In the genomic region with DNA sequence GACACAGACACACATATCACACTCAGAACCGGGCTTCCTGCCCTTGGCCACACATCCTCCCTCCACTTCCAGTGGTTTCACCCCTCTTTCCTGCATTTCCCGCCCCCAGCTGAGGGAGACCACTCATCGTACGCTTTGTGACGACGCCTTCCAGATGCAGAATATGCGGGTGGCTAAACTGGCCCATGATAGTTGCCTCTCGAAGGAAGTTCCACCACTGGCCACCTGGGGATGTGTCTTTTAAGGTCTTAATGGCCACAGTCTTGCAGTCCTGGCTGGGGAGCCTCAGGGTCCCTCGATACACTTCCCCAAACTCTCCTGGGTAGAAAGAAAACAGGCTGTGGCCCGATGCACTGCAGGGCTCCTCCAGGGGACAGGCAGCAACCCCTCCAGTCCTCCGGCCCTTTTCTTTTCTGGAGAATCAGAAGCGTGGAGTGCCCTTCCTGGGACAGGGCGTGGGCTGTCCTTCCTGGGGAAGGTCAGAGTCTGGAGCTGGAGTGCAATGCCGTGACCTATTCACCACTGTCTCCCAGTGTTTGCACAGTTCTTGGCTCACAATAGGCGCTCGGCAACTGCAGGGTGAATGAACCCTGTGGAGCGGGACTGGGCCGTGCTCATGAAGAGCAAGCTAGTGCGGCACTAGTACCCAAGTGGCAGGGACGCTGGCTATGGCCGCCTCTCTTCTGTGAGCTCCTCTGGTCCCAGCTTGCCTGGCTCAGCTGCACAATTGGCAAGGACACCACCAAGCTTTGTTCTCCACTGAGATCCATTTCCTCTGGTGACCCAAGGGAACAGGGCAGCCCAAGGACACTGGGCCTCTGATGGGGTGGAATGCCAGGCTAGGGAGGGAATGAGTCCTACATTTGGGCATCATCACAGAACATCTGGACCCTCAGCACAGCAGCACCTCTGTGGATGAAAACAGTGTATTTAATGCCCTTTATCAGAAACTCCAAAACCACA, we compare ENCODE assay signal across 11 cellular contexts. TPM values are rescaled to one million over a fixed set of nuclear protein-coding genes. Genes with fewer than 3 reads are reported as not detected.
DNase-seq lines count a peak whose midpoint lies in the region; FAIRE-seq and TF ChIP-seq lines count a peak whose summit lies in the region.
"Had no signal": no experiment of that assay in that cellular context is flagged by ENCODE, and none has a peak within 500 bp of the region (broad histone marks: within the 10 kb centered on the region; RNA-seq: fewer than 3 reads in every experiment).

No MANE protein-coding gene starts in this region.

- no peak for TF ChIP-seq EP300 in H1 (IDR thresholded peaks at IDR 0.05; ENCODE audit: borderline replicate concordance in 1 of 2, low read depth in 2 of 2, low read length in 2 of 2)

- H3K79me1 ChIP-seq in H1 (ENCODE audit: low read depth, low read length): peaks cover 2% of the 10 kb centered on the region; the same call in 1 of the 2 replicates

- H3K9me3 Mint-ChIP-seq in neural progenitor cell: peaks cover 4% of the 10 kb centered on the region
- H3K9me3 Mint-ChIP-seq: brain had no signal

- H4K20me1 ChIP-seq in H1 (replicated peaks in 1 of 2; ENCODE audit: control insufficient read depth in 1 of 2, insufficient read depth in 2 of 2, low read length in 2 of 2) (peaks cover 22 to 40% of the 10 kb centered on the region in 2 experiments), neural progenitor cell (ENCODE audit: low read depth) (peaks cover 4% of the 10 kb centered on the region)

- H3K4me1 Mint-ChIP-seq in neural progenitor cell: peaks cover 5% of the 10 kb centered on the region
- H3K4me1 Mint-ChIP-seq: brain had no signal

- H3K79me2 ChIP-seq in H1 (ENCODE audit: control insufficient read depth in 1 of 2, insufficient read depth in 2 of 2, low read length in 2 of 2) (peaks cover 0 to 2% of the 10 kb centered on the region in 2 experiments; a peak in 2 of 4 replicates), neural progenitor cell (ENCODE audit: low read depth) (no peaks in the 10 kb centered on the region)

- no peak for TF ChIP-seq POLR2A in H1 (IDR thresholded peaks at IDR 0.05; ENCODE audit: control extremely low read depth in 1 of 2, low read depth in 2 of 2, low read length in 2 of 2)
- TF ChIP-seq POLR2A in spleen (IDR thresholded peaks at IDR 0.05): no peak

- CTCF ChIA-PET in H1 (lab: Charles Lee; ENCODE audit: partially characterized antibody): interaction anchor here (1.3 to 23.5 kb wide), 9 partner anchors 11 to 96 kb away, joined by 3 to 359 read pairs (median 5); a partner anchor contains a TSS
- CTCF ChIA-PET in RWPE1 (lab: Yijun Ruan, JAX): no interaction called here

- H2BK12ac ChIP-seq in H1 (ENCODE audit: low read depth, low read length): no peak overlapping the region

- H3K4me2 ChIP-seq in H1 (ENCODE audit: insufficient read depth in 1 of 2, low read depth in 2 of 2, low read length in 2 of 2) (no peak overlapping the region), neural progenitor cell (no peak overlapping the region)

- H3K27ac ChIP-seq in H1 (ENCODE audit: low read depth, low read length) (no peak overlapping the region), neural progenitor cell (no peak overlapping the region), RWPE1 (no peak overlapping the region), spleen (peak overlapping the region in 2 of 8 donors; percentile 17 to 21)
- H3K27ac ChIP-seq: SJSA1 had no signal

- H3K4me1 ChIP-seq in H1 (replicated peaks in 1 of 4; ENCODE audit: control insufficient read depth in 3 of 4, insufficient read depth in 4 of 4, low read length in 3 of 4) (no peaks in the 10 kb centered on the region; a peak in 1 of 7 replicates), neural progenitor cell (no peaks in the 10 kb centered on the region), spleen (peaks cover 4 to 59% (median 37%) of the 10 kb centered on the region in 6 donors)

- H3K4me3 ChIP-seq in GM12864 (ENCODE audit: low read depth, low read length): no peak overlapping the region
- H3K4me3 ChIP-seq in H1 (ENCODE audit: extremely low read depth in 1 of 4, insufficient read depth in 2 of 4, low read depth in 3 of 4, low read length in 4 of 4): no peak overlapping the region
- H3K4me3 ChIP-seq in neural progenitor cell: no peak overlapping the region
- peak overlapping the region in 1 of 8 donors; percentile 3 for H3K4me3 ChIP-seq in spleen
- H3K4me3 ChIP-seq: SJSA1 had no signal

- H3K18ac ChIP-seq in H1 (ENCODE audit: extremely low read depth, low read length): no peak overlapping the region

- no peak overlapping the region for H2BK120ac ChIP-seq in H1 (replicated peaks; ENCODE audit: low read depth, low read length)

- no peak overlapping the region for H3K56ac ChIP-seq in H1 (replicated peaks; ENCODE audit: insufficient read length, low read depth, low read length)

- H3K23me2 ChIP-seq in H1 (ENCODE audit: low read depth, low read length): no peaks in the 10 kb centered on the region

- peaks cover 45 to 94% (median 88%) of the 10 kb centered on the region in 4 experiments for H3K36me3 ChIP-seq in H1 (ENCODE audit: control insufficient read depth in 2 of 4, insufficient read depth in 4 of 4, low read length in 3 of 4)
- no peaks in the 10 kb centered on the region for H3K36me3 ChIP-seq in neural progenitor cell
- H3K36me3 ChIP-seq in spleen: peaks cover 0 to 35% (median 24%) of the 10 kb centered on the region in 6 donors

- no peaks in the 10 kb centered on the region for H3F3A ChIP-seq in neural progenitor cell (ENCODE audit: low read depth)

- no peak for FAIRE-seq in H1 (lab: Jason Lieb, UNC)

- H2BK15ac ChIP-seq in H1 (ENCODE audit: low read length): no peak overlapping the region

- peaks cover 8% of the 10 kb centered on the region for H3K27me3 Mint-ChIP-seq in neural progenitor cell (ENCODE audit: insufficient read depth, low read depth)

- peak overlapping the region; percentile 57 for H3K4me3 Mint-ChIP-seq in neural progenitor cell
- H3K4me3 Mint-ChIP-seq: brain had no signal

- H3K27me3 ChIP-seq in H1 (replicated peaks in 1 of 4; ENCODE audit: control insufficient read depth in 3 of 4, extremely low read depth in 1 of 4, insufficient read depth in 3 of 4, low read length in 3 of 4): no peaks in the 10 kb centered on the region
- no peaks in the 10 kb centered on the region for H3K27me3 ChIP-seq in neural progenitor cell
- no peaks in the 10 kb centered on the region for H3K27me3 ChIP-seq in spleen (replicated peaks in 1 of 7)

- H3K36me3 Mint-ChIP-seq in neural progenitor cell: peaks cover 14% of the 10 kb centered on the region

- in situ Hi-C loops in KBM-7 (cut with MboI; ENCODE audit: low pct_unique_long_range_greater_than_20kb, low sequenced_read_pairs): no loop called here

- H2BK5ac ChIP-seq in H1 (ENCODE audit: low read depth, low read length): no peak overlapping the region

- intact Hi-C loops in spleen (cut with DNase I; ENCODE audit: low total_unique reads): no loop called here

- H3K4ac ChIP-seq in H1 (replicated peaks; ENCODE audit: insufficient read length, low read depth, low read length): no peak overlapping the region

- POLR2A ChIA-PET in H1 (lab: Charles Lee; ENCODE audit: partially characterized antibody): interaction anchor here (0.6 to 25.2 kb wide), 6 partner anchors 7 to 64 kb away, joined by 3 to 518 read pairs (median 5); a partner anchor contains a TSS
- POLR2A ChIA-PET in RWPE1 (lab: Yijun Ruan, JAX; ENCODE audit: low non-redundant PET): no interaction called here

- H2AFZ ChIP-seq in H1 (ENCODE audit: low read length): no peak overlapping the region
- no peak overlapping the region for H2AFZ ChIP-seq in neural progenitor cell (replicated peaks)

- H3K9ac ChIP-seq in H1 (replicated peaks in 1 of 4; ENCODE audit: extremely low read depth in 1 of 4, low read depth in 3 of 4, low read length in 3 of 4) (no peak overlapping the region), neural progenitor cell (no peak overlapping the region)

- no peak overlapping the region for H2BK20ac ChIP-seq in H1 (ENCODE audit: low read length)

- peak in 1 of 2 experiments; percentile 11; a peak in 1 of 4 replicates for TF ChIP-seq RAD21 in H1 (IDR thresholded peaks at IDR 0.05 in 1 of 2, conservative IDR thresholded peaks at IDR 0.05 in 1 of 2; ENCODE audit: low read depth in 2 of 2, low read length in 2 of 2)

- no peak overlapping the region for H4K5ac ChIP-seq in H1 (ENCODE audit: insufficient read length, low read depth, low read length)

- H3K27ac Mint-ChIP-seq in neural progenitor cell: no peak overlapping the region

- TF ChIP-seq CTCF in GM12864 (IDR thresholded peaks at IDR 0.05; ENCODE audit: low read depth, low read length, missing control alignments): peak; percentile 8
- TF ChIP-seq CTCF in H1 (IDR thresholded peaks at IDR 0.05; ENCODE audit: control extremely low read depth in 1 of 3, insufficient read depth in 1 of 3, low read depth in 1 of 3, low read length in 3 of 3): peak in 2 of 3 experiments; percentile 14 to 24; a peak in 2 of 4 replicates
- no peak for TF ChIP-seq CTCF in neural progenitor cell (IDR thresholded peaks at IDR 0.05)
- TF ChIP-seq CTCF in RWPE1 (conservative IDR thresholded peaks at IDR 0.05; ENCODE audit: low read depth): no peak
- peak in 4 of 11 experiments; percentile 12 to 26 (median 20) for TF ChIP-seq CTCF in spleen (IDR thresholded peaks at IDR 0.05 in 8 of 11, conservative IDR thresholded peaks at IDR 0.05 in 3 of 11)

- no peaks in the 10 kb centered on the region for H3K9me3 ChIP-seq in H1 (ENCODE audit: insufficient read depth in 2 of 2, low read depth in 1 of 2, low read length in 1 of 2)
- H3K9me3 ChIP-seq in neural progenitor cell (ENCODE audit: low read depth): no peaks in the 10 kb centered on the region
- no peaks in the 10 kb centered on the region for H3K9me3 ChIP-seq in spleen
- H3K9me3 ChIP-seq: SJSA1 had no signal

- DNase-seq in GM12864 (ENCODE audit: low read depth) (no peak), KBM-7 (peak; percentile 60), H1 (ENCODE audit: low read depth in 1 of 2, low spot score in 2 of 2) (no peak), neural progenitor cell (ENCODE audit: low spot score) (no peak), RWPE1 (ENCODE audit: low spot score) (no peak), spleen (no peak), OCI-M2 (lab: John Stamatoyannopoulos, UW; ENCODE audit: unreplicated experiment) (no peak)
- DNase-seq in stimulated activated CD4-positive, alpha-beta T cell treated with anti-CD3 and anti-CD28 coated beads, Interleukin-15, amount 100 ng/mL, for 24 hours: no peak
- DNase-seq: kidney glomerular epithelial cell had no signal

- no peak overlapping the region for H4K8ac ChIP-seq in H1 (ENCODE audit: extremely low read depth, insufficient read depth, low read length)

- H2AK5ac ChIP-seq in H1 (ENCODE audit: low read depth, low read length): no peak overlapping the region

- H3K23ac ChIP-seq in H1 (ENCODE audit: insufficient read length): no peak overlapping the region

- no peak overlapping the region for H4K91ac ChIP-seq in H1 (replicated peaks; ENCODE audit: insufficient read length, low read length)

- H3K14ac ChIP-seq in H1 (ENCODE audit: insufficient read length): no peak overlapping the region

- 93% methylated on average over 21 of the region's 21 CpGs; no CpG with 5 or more reads in 1 of the 2 experiments for WGBS in H1 (ENCODE audit: extremely low coverage in 1 of 2, insufficient coverage in 1 of 2, insufficient read length in 1 of 2, insufficient replicate concordance in 2 of 2, low coverage in 1 of 2, low lambda C conversion rate in 2 of 2, missing lambda C conversion rate in 1 of 2), 2 experiments
- WGBS in spleen, 5 donors: 31 to 51% (median 37%) methylated on average over 16 to 21 of the region's 21 CpGs

RNA-seq across cellular contexts. Expression of a gene that starts 13.2 kb away (rescaled TPM):
- total RNA-seq in H1 (2021; fragmentation: NEBNext Ultra II Directional; extraction: Animal tissue kit (Norgen Biotek cat#: 25700)): 133 and 139 TPM in 2 replicates
- 86.5 and 113 TPM in 2 replicates for polyA plus RNA-seq in H1 (2011; rRNA removed)
- 103 TPM for polyA plus RNA-seq in H1 (2011; cell fraction: cytosol; rRNA removed)
- 324 TPM for polyA plus RNA-seq in H1 (2011; cell fraction: nucleus; rRNA removed)
- polyA plus RNA-seq in H1 (2012, experiment 1 of 2): 107 to 123 TPM (median 120 TPM) in 4 replicates
- 106 TPM for polyA plus RNA-seq in H1 (2012, experiment 2 of 2)
- 176 TPM for polyA plus RNA-seq in H1 (2013, experiment 1 of 2)
- polyA plus RNA-seq in H1 (2013, experiment 2 of 2): 162 TPM
- polyA minus RNA-seq in H1 (2011; rRNA and poly(A)+ RNA removed): 185 and 189 TPM in 2 replicates
- 79.6 TPM for polyA minus RNA-seq in H1 (2011; cell fraction: cytosol; rRNA and poly(A)+ RNA removed)
- polyA minus RNA-seq in H1 (2011; cell fraction: nucleus; rRNA and poly(A)+ RNA removed): 128 TPM
- total RNA-seq in neural progenitor cell (ENCODE audit: low replicate concordance): 4.1 and 6.0 TPM in 2 replicates
- 1 to 10 TPM; 1.3 to 4.5 (median 3.8) TPM for total RNA-seq in spleen
- 1 to 10 TPM in 2 of 3 donors, under 1 TPM in 1; 0.80 to 1.5 (median 1.1) TPM for polyA plus RNA-seq in spleen
- total RNA-seq: SJSA1 had no signal

RNA-seq across cellular contexts. Expression of a gene that starts 14.3 kb away (rescaled TPM):
- total RNA-seq in H1 (2021; fragmentation: NEBNext Ultra II Directional; extraction: Animal tissue kit (Norgen Biotek cat#: 25700)): 159 and 174 TPM in 2 replicates
- polyA plus RNA-seq in H1 (2011; rRNA removed): 40.6 and 77.9 TPM in 2 replicates
- 25.7 TPM for polyA plus RNA-seq in H1 (2011; cell fraction: cytosol; rRNA removed)
- 107 TPM for polyA plus RNA-seq in H1 (2011; cell fraction: nucleus; rRNA removed)
- polyA plus RNA-seq in H1 (2012, experiment 1 of 2): 138 to 177 TPM (median 171 TPM) in 4 replicates
- polyA plus RNA-seq in H1 (2012, experiment 2 of 2): 172 TPM
- polyA plus RNA-seq in H1 (2013, experiment 1 of 2): 166 TPM
- polyA plus RNA-seq in H1 (2013, experiment 2 of 2): 163 TPM
- 21.5 and 32.9 TPM in 2 replicates for polyA minus RNA-seq in H1 (2011; rRNA and poly(A)+ RNA removed)
- polyA minus RNA-seq in H1 (2011; cell fraction: cytosol; rRNA and poly(A)+ RNA removed): 70.7 TPM
- polyA minus RNA-seq in H1 (2011; cell fraction: nucleus; rRNA and poly(A)+ RNA removed): 64.8 TPM
- 5.2 and 21.5 TPM in 2 replicates for total RNA-seq in neural progenitor cell (ENCODE audit: low replicate concordance)
- 100 to 1,000 TPM; 104 to 439 (median 211) TPM for total RNA-seq in spleen
- 10 to 100 TPM; 50.3 to 95.6 (median 53.6) TPM for polyA plus RNA-seq in spleen

RNA-seq across cellular contexts. Expression of a gene that starts 33.0 kb away (rescaled TPM):
- total RNA-seq in H1 (2021; fragmentation: NEBNext Ultra II Directional; extraction: Animal tissue kit (Norgen Biotek cat#: 25700)): 35.5 and 38.2 TPM in 2 replicates
- polyA plus RNA-seq in H1 (2011; rRNA removed) (23.1 and 28.8 TPM in 2 replicates), spleen (under 1 TPM; 0.04 to 0.10 (median 0.09) TPM)
- polyA plus RNA-seq in H1 (2011; cell fraction: cytosol; rRNA removed): 27.9 TPM
- 37.7 TPM for polyA plus RNA-seq in H1 (2011; cell fraction: nucleus; rRNA removed)
- 22.4 to 28.3 TPM (median 26.2 TPM) in 4 replicates for polyA plus RNA-seq in H1 (2012, experiment 1 of 2)
- polyA plus RNA-seq in H1 (2012, experiment 2 of 2): 25.4 TPM
- polyA plus RNA-seq in H1 (2013, experiment 1 of 2): 11.6 TPM
- 12.8 TPM for polyA plus RNA-seq in H1 (2013, experiment 2 of 2)
- polyA minus RNA-seq in H1 (2011; rRNA and poly(A)+ RNA removed): 51.2 and 57.7 TPM in 2 replicates
- 20.8 TPM for polyA minus RNA-seq in H1 (2011; cell fraction: cytosol; rRNA and poly(A)+ RNA removed)
- polyA minus RNA-seq in H1 (2011; cell fraction: nucleus; rRNA and poly(A)+ RNA removed): 25.5 TPM
- total RNA-seq in neural progenitor cell (ENCODE audit: low replicate concordance) (20.1 and 46.5 TPM in 2 replicates), spleen (1 to 10 TPM in 1 of 7 donors, under 1 TPM in 6; 0.20 to 1.4 (median 0.74) TPM)

RNA-seq across cellular contexts. Expression of a gene that starts 47.8 kb away (rescaled TPM):
- total RNA-seq in H1 (2021; fragmentation: NEBNext Ultra II Directional; extraction: Animal tissue kit (Norgen Biotek cat#: 25700)): 0.32 and 0.46 TPM in 2 replicates
- polyA plus RNA-seq in H1 (2011; rRNA removed): 0.13 and 0.15 TPM in 2 replicates
- 0.14 TPM for polyA plus RNA-seq in H1 (2011; cell fraction: cytosol; rRNA removed)
- 0.37 TPM for polyA plus RNA-seq in H1 (2011; cell fraction: nucleus; rRNA removed)
- 0.20 TPM in 1 of 4 replicates, not detected in the others for polyA plus RNA-seq in H1 (2012, experiment 1 of 2)
- polyA plus RNA-seq in H1 (2012, experiment 2 of 2): 0.29 TPM
- 0.18 TPM for polyA plus RNA-seq in H1 (2013, experiment 1 of 2)
- not detected for polyA plus RNA-seq in H1 (2013, experiment 2 of 2)
- 1.6 and 2.6 TPM in 2 replicates for polyA minus RNA-seq in H1 (2011; rRNA and poly(A)+ RNA removed)
- polyA minus RNA-seq in H1 (2011; cell fraction: cytosol; rRNA and poly(A)+ RNA removed): not detected
- 6.1 TPM for polyA minus RNA-seq in H1 (2011; cell fraction: nucleus; rRNA and poly(A)+ RNA removed)
- total RNA-seq in neural progenitor cell (ENCODE audit: low replicate concordance): not detected in 2 replicates
- 1 to 10 TPM in 2 of 7 donors, under 1 TPM in 3, not detected in 2; 0.30 to 2.2 (median 0.85) TPM for total RNA-seq in spleen
- polyA plus RNA-seq in spleen: not detected
- total RNA-seq: SJSA1 had no signal

Comparison
In these comparisons a context has a peak if more than half of its experiments do, and no peak if none do; other contexts are left out.
1. CTCF ChIP-seq: peak in GM12864 (single experiment) and H1 (2 of 3); none in neural progenitor cell (single experiment) and RWPE1 (single experiment).
2. RNA of a gene that starts 13.2 kb away (total RNA-seq): 133 to 139 TPM in H1; 4.1 to 6.0 TPM in neural progenitor cell and 1.3 to 4.5 TPM in spleen; every median in the first group is over 10 times any median in the second.